ENCODE assay signal across 23 cellular contexts in the genomic region with DNA sequence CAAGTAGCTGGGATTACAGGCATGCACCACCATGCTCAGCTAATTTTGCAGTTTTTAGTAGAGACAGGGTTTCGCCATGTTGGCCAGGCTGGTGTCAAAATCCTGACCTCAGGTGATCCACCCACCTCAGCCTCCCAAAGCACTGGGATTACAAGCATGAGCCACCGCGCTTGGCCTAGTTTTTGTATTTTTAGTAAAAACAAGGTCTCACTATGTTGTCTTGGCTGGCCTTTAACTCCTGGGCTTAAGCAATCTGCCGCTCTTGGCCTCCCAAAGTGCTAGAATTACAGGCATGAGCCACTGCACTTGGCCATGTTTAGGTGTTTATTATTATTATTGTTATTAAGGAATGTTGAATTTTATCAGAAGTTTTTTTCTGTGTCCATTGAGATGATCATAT. TPM values are rescaled to one million over a fixed set of nuclear protein-coding genes. Genes with fewer than 3 reads are reported as not detected.
"Had no signal": no experiment of that assay in that cellular context is flagged by ENCODE, and none has a peak within 500 bp of the region (broad histone marks: within the 10 kb centered on the region; RNA-seq: fewer than 3 reads in every experiment).

No MANE protein-coding gene starts in this region.

- H3K27ac ChIP-seq: adrenal gland, SJSA1 had no signal

- H3K4me1 ChIP-seq: adrenal gland, SJSA1 had no signal

- H3K27ac Mint-ChIP-seq: activated CD8-positive, alpha-beta T cell treated with anti-CD3 and anti-CD28 coated beads for 36 hours; activated naive CD8-positive, alpha-beta T cell treated with anti-CD3 and anti-CD28 coated beads, Interleukin-2, amount 10 ng/mL, durations not matched to agents 7 days and 5 days; activated T-cell treated with anti-CD3 and anti-CD28 coated beads, Interleukin-2, amount 50 U/mL, for 72 hours; activated T-helper 2 cell treated with anti-CD3 and anti-CD28 coated beads, Interferon-gamma antibody, Interleukin-2, Interleukin-4, amounts not matched to agents 10 μg/mL and 5 μg/mL and 100 μg/mL, durations not matched to agents 14 hours and 24 hours and 36 hours; T-helper 1 cell treated with Interleukin-12 subunit alpha and Interleukin-12 subunit beta and Interleukin-4 antibody, amounts not matched to agents 30 μg/mL and 1 μg/mL, for 36 hours had no signal

- H3K4me3 ChIP-seq: adrenal gland, SJSA1 had no signal

- H3K9me3 Mint-ChIP-seq: activated T-helper 2 cell treated with anti-CD3 and anti-CD28 coated beads, Interferon-gamma antibody, Interleukin-2, Interleukin-4, amounts not matched to agents 10 μg/mL and 5 μg/mL and 100 μg/mL, durations not matched to agents 14 hours and 24 hours and 36 hours had no signal

- H3K36me3 ChIP-seq: adrenal gland, SJSA1 had no signal

- H3K9me3 ChIP-seq: adrenal gland, SJSA1 had no signal

- H3K4me1 Mint-ChIP-seq: activated naive CD8-positive, alpha-beta T cell treated with anti-CD3 and anti-CD28 coated beads, Interleukin-2, amount 10 ng/mL, durations not matched to agents 7 days and 5 days had no signal

- DNase-seq: activated CD4-positive, alpha-beta T cell treated with anti-CD3 and anti-CD28 coated beads for 4 hours; activated CD8-positive, alpha-beta memory T cell treated with anti-CD3 and anti-CD28 coated beads, Interleukin-2, amount 50 U/mL, for 4 hours; activated CD8-positive, alpha-beta T cell treated with anti-CD3 and anti-CD28 coated beads for 36 hours; activated gamma-delta T cell treated with Interleukin-2 at 50 U/mL for 16 hours; activated naive CD4-positive, alpha-beta T cell treated with anti-CD3 and anti-CD28 coated beads, Interleukin-2, amount 50 U/mL, for 16 hours; activated naive CD8-positive, alpha-beta T cell treated with anti-CD3 and anti-CD28 coated beads, Interleukin-2, amount 10 ng/mL, durations not matched to agents 7 days and 5 days; activated T-cell treated with anti-CD3 and anti-CD28 coated beads, Interleukin-2, amount 50 U/mL, for 72 hours; adrenal gland; anterior cingulate cortex; MM.1S; NCI-H1105; NCI-H1436; NCI-H1694 treated with DMSO at 0.1 percent for 48 hours; NCI-H2029 treated with DMSO at 0.1 percent for 48 hours; NCI-H510A treated with DMSO at 0.1 percent for 48 hours; NCI-H69; NK-92 treated with Interleukin-12 subunit alpha and Interleukin-12 subunit beta, amount 100 ng/mL, for 24 hours; OCI-M1; RPMI8226; SHP77 had no signal

- H3K27me3 ChIP-seq: adrenal gland, SJSA1 had no signal

- H3K4me3 Mint-ChIP-seq: activated CD8-positive, alpha-beta T cell treated with anti-CD3 and anti-CD28 coated beads for 36 hours; activated naive CD8-positive, alpha-beta T cell treated with anti-CD3 and anti-CD28 coated beads, Interleukin-2, amount 10 ng/mL, durations not matched to agents 7 days and 5 days; activated T-cell treated with anti-CD3 and anti-CD28 coated beads, Interleukin-2, amount 50 U/mL, for 72 hours; T-helper 1 cell treated with Interleukin-12 subunit alpha and Interleukin-12 subunit beta and Interleukin-4 antibody, amounts not matched to agents 30 μg/mL and 1 μg/mL, for 36 hours had no signal

- H3K36me3 Mint-ChIP-seq: activated naive CD8-positive, alpha-beta T cell treated with anti-CD3 and anti-CD28 coated beads, Interleukin-2, amount 10 ng/mL, durations not matched to agents 7 days and 5 days had no signal

RNA-seq across cellular contexts. Expression of gene IL16, which starts 14.7 kb away (rescaled TPM):
- total RNA-seq: SJSA1 had no signal
